In genomic region chr2:26169681-26170414, GRCh38 we compare ENCODE assay signal across 16 cellular contexts. TPM values are rescaled to one million over a fixed set of nuclear protein-coding genes. Genes with fewer than 3 reads are reported as not detected.
DNase-seq lines count a peak whose midpoint lies in the region; ATAC-seq, FAIRE-seq and TF ChIP-seq lines count a peak whose summit lies in the region.
"Had no signal": no experiment of that assay in that cellular context is flagged by ENCODE, and none has a peak within 500 bp of the region (broad histone marks: within the 10 kb centered on the region; RNA-seq: fewer than 3 reads in every experiment).

No MANE protein-coding gene starts in this region.

- H3K14ac ChIP-seq in H1 (ENCODE audit: insufficient read length), result no peak overlapping the region

- H3K4me2 ChIP-seq in H1 (ENCODE audit: insufficient read depth in 1 of 2, low read depth in 2 of 2, low read length in 2 of 2) (no peak overlapping the region), neural progenitor cell (no peak overlapping the region)

- no peak overlapping the region for H4K91ac ChIP-seq in H1 (replicated peaks; ENCODE audit: insufficient read length, low read length)

- intact Hi-C loops in cardiac septum (cut with DNase I) (no loop called here), Right ventricle myocardium inferior (cut with DNase I) (no loop called here), A673 (cut with micrococcal nuclease; ENCODE audit: unreplicated experiment) (no loop called here), stomach (cut with DNase I; ENCODE audit: low total_unique reads) (no loop called here)

- H3K9ac ChIP-seq in H1 (replicated peaks in 1 of 4; ENCODE audit: extremely low read depth in 1 of 4, low read depth in 3 of 4, low read length in 3 of 4), result no peak overlapping the region; a peak in 1 of 7 replicates
- no peak overlapping the region for H3K9ac ChIP-seq in neural progenitor cell

- no peak overlapping the region for H3K23ac ChIP-seq in H1 (ENCODE audit: insufficient read length)

- H3K9me3 Mint-ChIP-seq in neural progenitor cell, result no peaks in the 10 kb centered on the region
- H3K9me3 Mint-ChIP-seq in stimulated activated effector memory CD8-positive, alpha-beta T cell treated with anti-CD3 and anti-CD28 coated beads, Interleukin-12 subunit alpha, Interleukin-12 subunit beta, amount 100 ng/mL, for 72 hours, result no peaks in the 10 kb centered on the region

- H2BK20ac ChIP-seq in H1 (ENCODE audit: low read length), result no peak overlapping the region

- FAIRE-seq in H1 (lab: Jason Lieb, UNC), result no peak

- TF ChIP-seq POLR2A in H1 (IDR thresholded peaks at IDR 0.05; ENCODE audit: control extremely low read depth in 1 of 2, low read depth in 2 of 2, low read length in 2 of 2) (no peak), stomach (IDR thresholded peaks at IDR 0.05) (no peak)

- peak overlapping the region; percentile 28; the same call in 1 of the 2 replicates for H4K8ac ChIP-seq in H1 (ENCODE audit: extremely low read depth, insufficient read depth, low read length)

- H3K36me3 ChIP-seq in H1 (ENCODE audit: control insufficient read depth in 2 of 4, insufficient read depth in 4 of 4, low read length in 3 of 4), result no peaks in the 10 kb centered on the region
- no peaks in the 10 kb centered on the region for H3K36me3 ChIP-seq in neural progenitor cell
- H3K36me3 ChIP-seq in A673 (ENCODE audit: insufficient read depth, low read length, poor library complexity, severe bottlenecking), result no peaks in the 10 kb centered on the region
- H3K36me3 ChIP-seq in stomach, result no peaks in the 10 kb centered on the region

- no peak overlapping the region for H4K5ac ChIP-seq in H1 (ENCODE audit: insufficient read length, low read depth, low read length)

- H3K4me3 Mint-ChIP-seq in neural progenitor cell, result peak overlapping the region; percentile 9
- H3K4me3 Mint-ChIP-seq in stimulated activated effector memory CD8-positive, alpha-beta T cell treated with anti-CD3 and anti-CD28 coated beads, Interleukin-12 subunit alpha, Interleukin-12 subunit beta, amount 100 ng/mL, for 72 hours, result no peak overlapping the region

- no peak overlapping the region for H2AK5ac ChIP-seq in H1 (ENCODE audit: low read depth, low read length)

- no TSS peak for BruUV-seq in A673 (replicated peaks; lab: Mats Ljungman, UMichigan)

- no peak overlapping the region for H2BK12ac ChIP-seq in H1 (ENCODE audit: low read depth, low read length)

- no peak for TF ChIP-seq RAD21 in H1 (IDR thresholded peaks at IDR 0.05 in 1 of 2, conservative IDR thresholded peaks at IDR 0.05 in 1 of 2; ENCODE audit: low read depth in 2 of 2, low read length in 2 of 2)

- H4K20me1 ChIP-seq in H1 (replicated peaks in 1 of 2; ENCODE audit: control insufficient read depth in 1 of 2, insufficient read depth in 2 of 2, low read length in 2 of 2) (peaks cover 2 to 8% of the 10 kb centered on the region in 2 experiments), neural progenitor cell (ENCODE audit: low read depth) (peaks cover 9% of the 10 kb centered on the region)

- H3K27me3 ChIP-seq in H1 (replicated peaks in 1 of 4; ENCODE audit: control insufficient read depth in 3 of 4, extremely low read depth in 1 of 4, insufficient read depth in 3 of 4, low read length in 3 of 4) (peaks cover 0 to 2% (median 0%) of the 10 kb centered on the region in 4 experiments; a peak in 2 of 7 replicates), neural progenitor cell (peaks cover 25% of the 10 kb centered on the region), A673 (replicated peaks; ENCODE audit: insufficient read depth, low read depth, low read length, poor library complexity) (no peaks in the 10 kb centered on the region), stomach (peaks cover 10 to 39% (median 25%) of the 10 kb centered on the region in 3 donors)

- H3K4me1 Mint-ChIP-seq in neural progenitor cell, result peaks cover 14% of the 10 kb centered on the region
- H3K4me1 Mint-ChIP-seq in stimulated activated effector memory CD8-positive, alpha-beta T cell treated with anti-CD3 and anti-CD28 coated beads, Interleukin-12 subunit alpha, Interleukin-12 subunit beta, amount 100 ng/mL, for 72 hours, result peaks cover 20% of the 10 kb centered on the region

- H3K27ac ChIP-seq in H1 (ENCODE audit: low read depth, low read length) (no peak overlapping the region), neural progenitor cell (no peak overlapping the region), A673 (ENCODE audit: low read depth, low read length, poor library complexity, severe bottlenecking) (no peak overlapping the region), stomach (no peak overlapping the region)

- TF ChIP-seq CTCF in H1 (IDR thresholded peaks at IDR 0.05; ENCODE audit: control extremely low read depth in 1 of 3, insufficient read depth in 1 of 3, low read depth in 1 of 3, low read length in 3 of 3) (no peak), neural progenitor cell (IDR thresholded peaks at IDR 0.05) (no peak), A673 (conservative IDR thresholded peaks at IDR 0.05; ENCODE audit: low read depth, low read length) (no peak), stomach (IDR thresholded peaks at IDR 0.05) (no peak)

- CTCF ChIA-PET in H1 (lab: Charles Lee; ENCODE audit: partially characterized antibody) (interaction anchor here (0.8 to 4.2 kb wide), 6 partner anchors 15 to 219 kb away, joined by 3 to 16 read pairs (median 4); no protein-coding TSS in a partner anchor), A673 (lab: Charles Lee) (no interaction called here)

- H2AFZ ChIP-seq in H1 (ENCODE audit: low read length) (no peak overlapping the region), neural progenitor cell (replicated peaks) (no peak overlapping the region)

- no peak overlapping the region for H3K18ac ChIP-seq in H1 (ENCODE audit: extremely low read depth, low read length)

- H3K27ac Mint-ChIP-seq in neural progenitor cell, result no peak overlapping the region
- H3K27ac Mint-ChIP-seq in stimulated activated effector memory CD8-positive, alpha-beta T cell treated with anti-CD3 and anti-CD28 coated beads, Interleukin-12 subunit alpha, Interleukin-12 subunit beta, amount 100 ng/mL, for 72 hours, result no peak overlapping the region

- peaks cover 11% of the 10 kb centered on the region for H3F3A ChIP-seq in neural progenitor cell (ENCODE audit: low read depth)

- H3K4ac ChIP-seq in H1 (replicated peaks; ENCODE audit: insufficient read length, low read depth, low read length), result no peak overlapping the region

- no peak for TF ChIP-seq EP300 in H1 (IDR thresholded peaks at IDR 0.05; ENCODE audit: borderline replicate concordance in 1 of 2, low read depth in 2 of 2, low read length in 2 of 2)
- no peak for TF ChIP-seq EP300 in stomach (IDR thresholded peaks at IDR 0.05)

- no peak overlapping the region for H3K4me3 ChIP-seq in H1 (ENCODE audit: extremely low read depth in 1 of 4, insufficient read depth in 2 of 4, low read depth in 3 of 4, low read length in 4 of 4)
- H3K4me3 ChIP-seq in neural progenitor cell, result no peak overlapping the region
- no peak overlapping the region for H3K4me3 ChIP-seq in A673 (ENCODE audit: low read depth, low read length, poor library complexity, severe bottlenecking)
- no peak overlapping the region for H3K4me3 ChIP-seq in stomach

- peaks cover 0 to 7% of the 10 kb centered on the region in 2 experiments; a peak in 1 of 4 replicates for H3K79me2 ChIP-seq in H1 (ENCODE audit: control insufficient read depth in 1 of 2, insufficient read depth in 2 of 2, low read length in 2 of 2)
- peaks cover 13% of the 10 kb centered on the region for H3K79me2 ChIP-seq in neural progenitor cell (ENCODE audit: low read depth)

- peaks cover 21% of the 10 kb centered on the region for H3K27me3 Mint-ChIP-seq in neural progenitor cell (ENCODE audit: insufficient read depth, low read depth)

- POLR2A ChIA-PET in H1 (lab: Charles Lee; ENCODE audit: partially characterized antibody) (interaction anchor here (1.2 to 1.8 kb wide), 2 partner anchors 15 to 32 kb away, joined by 3 to 8 read pairs; no protein-coding TSS in a partner anchor), A673 (lab: Charles Lee; ENCODE audit: low non-redundant PET) (no interaction called here)

- H2BK15ac ChIP-seq in H1 (ENCODE audit: low read length), result no peak overlapping the region

- ATAC-seq in Right ventricle myocardium inferior, result no peak
- no peak for ATAC-seq in stimulated activated effector memory CD8-positive, alpha-beta T cell treated with anti-CD3 and anti-CD28 coated beads, Interleukin-12 subunit alpha, Interleukin-12 subunit beta, amount 100 ng/mL, for 72 hours

- peaks cover 5% of the 10 kb centered on the region for H3K79me1 ChIP-seq in H1 (ENCODE audit: low read depth, low read length)

- H2BK120ac ChIP-seq in H1 (replicated peaks; ENCODE audit: low read depth, low read length), result no peak overlapping the region

- H3K9me3 ChIP-seq in H1 (ENCODE audit: insufficient read depth in 2 of 2, low read depth in 1 of 2, low read length in 1 of 2) (no peaks in the 10 kb centered on the region), neural progenitor cell (ENCODE audit: low read depth) (no peaks in the 10 kb centered on the region), A673 (ENCODE audit: low read depth, low read length, poor library complexity, severe bottlenecking) (no peaks in the 10 kb centered on the region), stomach (no peaks in the 10 kb centered on the region)
- H3K9me3 ChIP-seq: Caco-2 had no signal

- H3K56ac ChIP-seq in H1 (replicated peaks; ENCODE audit: insufficient read length, low read depth, low read length), result no peak overlapping the region

- 80% methylated on average over 14 of the region's 14 CpGs; no CpG with 5 or more reads in 1 of the 2 experiments for WGBS in H1 (ENCODE audit: extremely low coverage in 1 of 2, insufficient coverage in 1 of 2, insufficient read length in 1 of 2, insufficient replicate concordance in 2 of 2, low coverage in 1 of 2, low lambda C conversion rate in 2 of 2, missing lambda C conversion rate in 1 of 2), 2 experiments
- WGBS in stomach, 5 donors, result 78 to 83% (median 82%) methylated on average over 14 of the region's 14 CpGs

- H2BK5ac ChIP-seq in H1 (ENCODE audit: low read depth, low read length), result no peak overlapping the region

- peak; percentile 53 for DNase-seq in cardiac septum (ENCODE audit: low spot score)
- no peak for DNase-seq in Right ventricle myocardium inferior (ENCODE audit: missing footprints)
- no peak for DNase-seq in H1 (ENCODE audit: low read depth in 1 of 2, low spot score in 2 of 2)
- DNase-seq in neural progenitor cell (ENCODE audit: low spot score), result no peak
- no peak for DNase-seq in stimulated activated effector memory CD8-positive, alpha-beta T cell treated with anti-CD3 and anti-CD28 coated beads, Interleukin-12 subunit alpha, Interleukin-12 subunit beta, amount 100 ng/mL, for 72 hours (ENCODE audit: low spot score in 2 of 2)
- no peak for DNase-seq in A673 (ENCODE audit: low spot score)
- no peak for DNase-seq in stomach
- DNase-seq: ACHN, AML-193, DMS153, GOT3, KBM-7, NCI-H1417 treated with DMSO at 0.1 percent for 48 hours, NCI-H2029, NCI-H82 had no signal

- H3K36me3 Mint-ChIP-seq in neural progenitor cell, result no peaks in the 10 kb centered on the region
- no peaks in the 10 kb centered on the region for H3K36me3 Mint-ChIP-seq in stimulated activated effector memory CD8-positive, alpha-beta T cell treated with anti-CD3 and anti-CD28 coated beads, Interleukin-12 subunit alpha, Interleukin-12 subunit beta, amount 100 ng/mL, for 72 hours

- H3K23me2 ChIP-seq in H1 (ENCODE audit: low read depth, low read length), result peaks cover 9% of the 10 kb centered on the region

- H3K4me1 ChIP-seq in H1 (replicated peaks in 1 of 4; ENCODE audit: control insufficient read depth in 3 of 4, insufficient read depth in 4 of 4, low read length in 3 of 4) (peaks cover 3 to 6% (median 5%) of the 10 kb centered on the region in 4 experiments; a peak in 5 of 7 replicates), neural progenitor cell (peaks cover 8% of the 10 kb centered on the region), A673 (ENCODE audit: insufficient read depth, low read length, poor library complexity, severe bottlenecking) (no peaks in the 10 kb centered on the region), stomach (peaks cover 14 to 21% (median 16%) of the 10 kb centered on the region in 4 donors)
- H3K4me1 ChIP-seq: Caco-2 had no signal

RNA-seq across cellular contexts. Expression of gene GAREM2, which starts 3.0 kb away (rescaled TPM):
- total RNA-seq in cardiac septum, result 1.1 TPM
- 1.4 TPM for total RNA-seq in Right ventricle myocardium inferior
- total RNA-seq in H1 (2021; fragmentation: NEBNext Ultra II Directional; extraction: Animal tissue kit (Norgen Biotek cat#: 25700)), result 19.9 and 23.0 TPM in 2 replicates
- 19.9 and 26.8 TPM in 2 replicates for polyA plus RNA-seq in H1 (2011; rRNA removed)
- 15.8 TPM for polyA plus RNA-seq in H1 (2011; cell fraction: cytosol; rRNA removed)
- polyA plus RNA-seq in H1 (2011; cell fraction: nucleus; rRNA removed), result 41.1 TPM
- polyA plus RNA-seq in H1 (2012, experiment 1 of 2), result 13.0 to 18.4 TPM (median 16.4 TPM) in 4 replicates
- polyA plus RNA-seq in H1 (2012, experiment 2 of 2), result 13.4 TPM
- 25.4 TPM for polyA plus RNA-seq in H1 (2013, experiment 1 of 2)
- polyA plus RNA-seq in H1 (2013, experiment 2 of 2), result 20.1 TPM
- polyA minus RNA-seq in H1 (2011; rRNA and poly(A)+ RNA removed), result 16.4 and 22.5 TPM in 2 replicates
- polyA minus RNA-seq in H1 (2011; cell fraction: cytosol; rRNA and poly(A)+ RNA removed), result 14.2 TPM
- polyA minus RNA-seq in H1 (2011; cell fraction: nucleus; rRNA and poly(A)+ RNA removed), result 20.2 TPM
- total RNA-seq in neural progenitor cell (ENCODE audit: low replicate concordance), result 15.1 and 20.0 TPM in 2 replicates
- total RNA-seq in A673 (2021), result 2.8 and 5.0 TPM in 2 replicates
- 1 to 10 TPM in 2 of 5 donors, under 1 TPM in 1, not detected in 2; under 0.01 to 2.3 (median 1.5) TPM for total RNA-seq in stomach
- 1 to 10 TPM in 1 of 3 donors, under 1 TPM in 2; 0.83 to 1.7 (median 0.87) TPM for polyA plus RNA-seq in stomach
